28 cellular contexts compared by ENCODE assay signal in the genomic region with DNA sequence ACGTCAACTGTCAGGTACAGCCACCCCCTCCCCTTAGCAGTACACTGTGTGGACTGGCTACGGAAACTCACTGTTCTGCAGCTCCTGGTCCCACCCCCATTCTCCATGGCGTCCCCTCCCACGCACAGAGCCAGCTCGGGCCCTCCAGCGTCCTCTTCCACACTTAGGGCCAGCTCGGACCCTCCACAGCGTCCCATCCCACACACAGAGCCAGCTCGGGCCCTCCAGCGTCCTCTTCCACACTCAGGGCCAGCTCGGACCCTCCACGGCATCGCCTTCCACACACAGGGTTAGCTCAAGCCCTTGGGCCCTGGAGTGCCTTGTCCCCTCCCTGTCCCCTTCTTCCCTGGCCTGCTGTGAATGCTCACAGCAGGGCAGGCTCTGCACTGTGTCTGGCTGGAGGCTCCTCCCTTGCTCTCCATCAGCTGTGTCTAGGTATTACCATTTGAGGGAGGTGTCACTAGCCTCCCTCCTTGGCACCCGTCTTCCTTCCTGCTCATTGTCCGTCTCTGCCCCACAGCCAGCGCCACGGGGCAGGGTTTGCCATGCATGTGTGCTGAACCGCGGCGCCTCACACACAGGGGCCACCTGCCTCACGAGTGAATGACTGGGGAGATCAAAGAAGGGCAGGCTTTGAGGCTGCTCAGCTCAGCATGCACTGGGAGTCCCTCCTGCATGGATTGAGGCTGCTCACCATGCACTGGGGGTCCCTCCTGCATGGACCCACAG.
DNase-seq lines count a peak whose midpoint lies in the region; ATAC-seq, FAIRE-seq and TF ChIP-seq lines count a peak whose summit lies in the region.
"Had no signal": no experiment of that assay in that cellular context is flagged by ENCODE, and none has a peak within 500 bp of the region (broad histone marks: within the 10 kb centered on the region; RNA-seq: fewer than 3 reads in every experiment).

No MANE protein-coding gene starts in this region.

- H3K36me3 ChIP-seq in kidney (ENCODE audit: control insufficient read depth in 1 of 2, insufficient read depth in 2 of 2, low read length in 2 of 2), result peaks cover 17 to 21% of the 10 kb centered on the region in 2 donors

- H3K36me3 Mint-ChIP-seq in stimulated activated naive B cell treated with anti-CD40 and anti-IgM and Interleukin-4, amounts not matched to agents 10 μg/mL and 1 μg/mL and 100 μg/mL, for 72 hours, result peaks cover 72 to 91% of the 10 kb centered on the region in 2 donors

- intact Hi-C loops in Right ventricle myocardium inferior (cut with DNase I) (no loop called here), Right ventricle myocardium superior (cut with DNase I) (no loop called here), kidney (cut with DNase I) (no loop called here)

- H3K27me3 Mint-ChIP-seq in stimulated activated naive B cell treated with anti-CD40 and anti-IgM and Interleukin-4, amounts not matched to agents 10 μg/mL and 1 μg/mL and 100 μg/mL, for 72 hours, result no peaks in the 10 kb centered on the region
- H3K27me3 Mint-ChIP-seq: activated CD4-positive, alpha-beta memory T cell treated with anti-CD3 and anti-CD28 coated beads, Interleukin-2, amount 10 ng/mL, durations not matched to agents 7 days and 5 days; activated naive CD8-positive, alpha-beta T cell; T-cell had no signal

- DNase-seq in Right ventricle myocardium inferior (ENCODE audit: missing footprints) (peak; percentile 50), Right ventricle myocardium superior (no peak), NCI-H2029 treated with DMSO at 0.1 percent for 48 hours (lab: John Stamatoyannopoulos, UW) (peak; percentile 12), kidney (peak; percentile 42), HuH-7.5 (ENCODE audit: low spot score) (no peak)
- no peak for DNase-seq in stimulated activated naive B cell treated with anti-CD40 and anti-IgM and Interleukin-4, amounts not matched to agents 10 μg/mL and 1 μg/mL and 100 μg/mL, for 72 hours
- no peak for DNase-seq in stimulated activated CD4-positive, alpha-beta T cell treated with anti-CD3 and anti-CD28 coated beads, Interleukin-12 subunit alpha, Interleukin-12 subunit beta, amount 100 ng/mL, for 4 hours
- DNase-seq: activated CD4-positive, alpha-beta memory T cell treated with anti-CD3 and anti-CD28 coated beads, Interleukin-2, amount 10 ng/mL, durations not matched to agents 7 days and 5 days; activated CD8-positive, alpha-beta memory T cell treated with anti-CD3 and anti-CD28 coated beads, Interleukin-2, amount 50 U/mL, for 48 hours; caudate nucleus; foreskin melanocyte; GM23248; IMR-90; mesendoderm; NCI-H1048; NCI-H1694 treated with DMSO at 0.1 percent for 48 hours; NCI-H774; psoas muscle; T-cell had no signal

- H3K4me1 ChIP-seq in kidney (ENCODE audit: control insufficient read depth in 1 of 2, insufficient read depth in 1 of 2, low read depth in 1 of 2, low read length in 2 of 2), result no peaks in the 10 kb centered on the region
- H3K4me1 ChIP-seq: esophagus muscularis mucosa, psoas muscle, SJSA1, upper lobe of left lung had no signal

- ATAC-seq in Right ventricle myocardium inferior (no peak), Right ventricle myocardium superior (ENCODE audit: poor library complexity) (no peak), HG02571 (IDR thresholded peaks at IDR 0.05; ENCODE audit: unreplicated experiment) (no peak)
- ATAC-seq in stimulated activated naive B cell treated with anti-CD40 and anti-IgM and Interleukin-4, amounts not matched to agents 10 μg/mL and 1 μg/mL and 100 μg/mL, for 72 hours (replicated peaks), result no peak
- ATAC-seq: activated CD4-positive, CD25-positive, alpha-beta regulatory T cell treated with anti-CD3 and anti-CD28 coated beads, Interleukin-2, amount 50 U/mL, for 24 hours had no signal

- H3K4me3 Mint-ChIP-seq in stimulated activated naive B cell treated with anti-CD40 and anti-IgM and Interleukin-4, amounts not matched to agents 10 μg/mL and 1 μg/mL and 100 μg/mL, for 72 hours, result no peak overlapping the region
- H3K4me3 Mint-ChIP-seq: activated CD4-positive, alpha-beta memory T cell treated with anti-CD3 and anti-CD28 coated beads, Interleukin-2, amount 10 ng/mL, durations not matched to agents 7 days and 5 days; activated naive CD8-positive, alpha-beta T cell; T-cell had no signal

- H3K9me3 Mint-ChIP-seq in stimulated activated naive B cell treated with anti-CD40 and anti-IgM and Interleukin-4, amounts not matched to agents 10 μg/mL and 1 μg/mL and 100 μg/mL, for 72 hours, result no peaks in the 10 kb centered on the region
- H3K9me3 Mint-ChIP-seq: activated CD4-positive, alpha-beta memory T cell treated with anti-CD3 and anti-CD28 coated beads, Interleukin-2, amount 10 ng/mL, durations not matched to agents 7 days and 5 days; T-cell had no signal

- no peaks in the 10 kb centered on the region for H3K9me3 ChIP-seq in kidney (ENCODE audit: control insufficient read depth in 1 of 2, low read length in 2 of 2)
- H3K9me3 ChIP-seq: esophagus muscularis mucosa, psoas muscle, SJSA1, upper lobe of left lung had no signal

- no peak overlapping the region for H3K27ac ChIP-seq in kidney (ENCODE audit: low read depth in 2 of 2, low read length in 2 of 2)
- H3K27ac ChIP-seq: C4-2B, esophagus muscularis mucosa, GM23248, psoas muscle, SJSA1, skin epidermis, upper lobe of left lung had no signal

- no peak overlapping the region for H3K9ac ChIP-seq in kidney (ENCODE audit: low read length in 2 of 2)
- H3K9ac ChIP-seq: GM23248 had no signal

- TF ChIP-seq CTCF in kidney (IDR thresholded peaks at IDR 0.05; ENCODE audit: borderline replicate concordance, extremely low read depth, insufficient read depth), result no peak

- H3K4me1 Mint-ChIP-seq in stimulated activated naive B cell treated with anti-CD40 and anti-IgM and Interleukin-4, amounts not matched to agents 10 μg/mL and 1 μg/mL and 100 μg/mL, for 72 hours, result peaks cover 6 to 9% of the 10 kb centered on the region in 2 donors
- H3K4me1 Mint-ChIP-seq: activated CD4-positive, alpha-beta memory T cell treated with anti-CD3 and anti-CD28 coated beads, Interleukin-2, amount 10 ng/mL, durations not matched to agents 7 days and 5 days; T-cell had no signal

- H3K27ac Mint-ChIP-seq in stimulated activated naive B cell treated with anti-CD40 and anti-IgM and Interleukin-4, amounts not matched to agents 10 μg/mL and 1 μg/mL and 100 μg/mL, for 72 hours, result peak overlapping the region; percentile 84
- H3K27ac Mint-ChIP-seq: activated CD4-positive, alpha-beta memory T cell treated with anti-CD3 and anti-CD28 coated beads, Interleukin-2, amount 10 ng/mL, durations not matched to agents 7 days and 5 days; activated naive CD8-positive, alpha-beta T cell; T-cell had no signal

- no peak overlapping the region for H3K4me3 ChIP-seq in kidney (ENCODE audit: low read length in 2 of 2)
- H3K4me3 ChIP-seq: esophagus muscularis mucosa, GM23248, psoas muscle, SJSA1, skin epidermis, upper lobe of left lung had no signal

- FAIRE-seq in kidney (lab: Jason Lieb, UNC), result no peak
- FAIRE-seq: RCC 7860 had no signal

Comparison
In these comparisons a context has a peak if more than half of its experiments do, and no peak if none do; other contexts are left out.
1. DNase-seq: peak in Right ventricle myocardium inferior (single experiment), NCI-H2029 treated with DMSO at 0.1 percent for 48 hours (single experiment) and kidney (single experiment); none in Right ventricle myocardium superior (single experiment), stimulated activated naive B cell treated with anti-CD40 and anti-IgM and Interleukin-4, amounts not matched to agents 10 μg/mL and 1 μg/mL and 100 μg/mL, for 72 hours (single experiment), stimulated activated CD4-positive, alpha-beta T cell treated with anti-CD3 and anti-CD28 coated beads, Interleukin-12 subunit alpha, Interleukin-12 subunit beta, amount 100 ng/mL, for 4 hours (single experiment) and HuH-7.5 (single experiment).